In genomic region chr4:184937745-184938144, GRCh38 we compare ENCODE assay signal across 18 cellular contexts.
DNase-seq lines count a peak whose midpoint lies in the region; ATAC-seq and TF ChIP-seq lines count a peak whose summit lies in the region.
"Had no signal": no experiment of that assay in that cellular context is flagged by ENCODE, and none has a peak within 500 bp of the region (broad histone marks: within the 10 kb centered on the region; RNA-seq: fewer than 3 reads in every experiment).

No MANE protein-coding gene starts in this region.

- TF ChIP-seq CTCF in GM23338 (conservative IDR thresholded peaks at IDR 0.05; ENCODE audit: low read depth in 2 of 2) (no peak), brain (conservative IDR thresholded peaks at IDR 0.05) (no peak), osteocyte (IDR thresholded peaks at IDR 0.05) (no peak)

- no peaks in the 10 kb centered on the region for H3K36me3 ChIP-seq in GM23338 (ENCODE audit: insufficient read depth)

- H3K27me3 Mint-ChIP-seq in GM23338 (ENCODE audit: insufficient read depth, low read depth, poor library complexity) (peaks cover 5% of the 10 kb centered on the region), brain (peaks cover 14% of the 10 kb centered on the region), osteocyte (ENCODE audit: unreplicated experiment) (peaks cover 5% of the 10 kb centered on the region)
- H3K27me3 Mint-ChIP-seq in stimulated activated naive B cell treated with anti-CD40 and anti-IgM and Interleukin-4, amounts not matched to agents 10 μg/mL and 1 μg/mL and 100 μg/mL, for 72 hours, result peaks cover 12% of the 10 kb centered on the region in 2 donors

- H3K27me3 ChIP-seq in GM23338 (ENCODE audit: insufficient read depth), result no peaks in the 10 kb centered on the region
- H3K27me3 ChIP-seq: testis had no signal

- H3K9me3 Mint-ChIP-seq in GM23338 (peaks cover 18% of the 10 kb centered on the region), brain (peaks cover 6 to 13% (median 8%) of the 10 kb centered on the region in 5 experiments), osteocyte (ENCODE audit: unreplicated experiment) (peaks cover 4% of the 10 kb centered on the region)
- no peaks in the 10 kb centered on the region for H3K9me3 Mint-ChIP-seq in activated naive CD4-positive, alpha-beta T cell treated with anti-CD3 and anti-CD28 coated beads, Interleukin-2, amount 50 U/mL, for 72 hours
- H3K9me3 Mint-ChIP-seq in stimulated activated naive B cell treated with anti-CD40 and anti-IgM and Interleukin-4, amounts not matched to agents 10 μg/mL and 1 μg/mL and 100 μg/mL, for 72 hours, result no peaks in the 10 kb centered on the region
- H3K9me3 Mint-ChIP-seq: activated CD8-positive, alpha-beta T cell treated with anti-CD3 and anti-CD28 coated beads for 36 hours had no signal

- peak; percentile 49 for ATAC-seq in GM23338
- no peak for ATAC-seq in activated naive CD4-positive, alpha-beta T cell treated with anti-CD3 and anti-CD28 coated beads, Interleukin-2, amount 50 U/mL, for 72 hours
- no peak for ATAC-seq in stimulated activated naive B cell treated with anti-CD40 and anti-IgM and Interleukin-4, amounts not matched to agents 10 μg/mL and 1 μg/mL and 100 μg/mL, for 72 hours (replicated peaks)
- ATAC-seq: activated CD8-positive, alpha-beta T cell treated with anti-CD3 and anti-CD28 coated beads for 36 hours; PC-3; sciatic nerve had no signal

- no peaks in the 10 kb centered on the region for H4K20me1 ChIP-seq in GM23338 (replicated peaks; ENCODE audit: insufficient read depth)

- H3K4me1 Mint-ChIP-seq in GM23338 (peaks cover 9% of the 10 kb centered on the region), brain (peaks cover 9% of the 10 kb centered on the region), osteocyte (ENCODE audit: unreplicated experiment) (peaks cover 8% of the 10 kb centered on the region)
- H3K4me1 Mint-ChIP-seq in stimulated activated naive B cell treated with anti-CD40 and anti-IgM and Interleukin-4, amounts not matched to agents 10 μg/mL and 1 μg/mL and 100 μg/mL, for 72 hours, result no peaks in the 10 kb centered on the region

- no peaks in the 10 kb centered on the region for H3F3A ChIP-seq in GM23338 (replicated peaks; ENCODE audit: low read depth)

- peaks cover 6% of the 10 kb centered on the region; the same call in 1 of the 3 replicates for H3K36me3 Mint-ChIP-seq in GM23338 (ENCODE audit: low read depth)
- no peaks in the 10 kb centered on the region for H3K36me3 Mint-ChIP-seq in brain
- H3K36me3 Mint-ChIP-seq in osteocyte (ENCODE audit: unreplicated experiment), result no peaks in the 10 kb centered on the region
- H3K36me3 Mint-ChIP-seq in activated naive CD4-positive, alpha-beta T cell treated with anti-CD3 and anti-CD28 coated beads, Interleukin-2, amount 50 U/mL, for 72 hours, result no peaks in the 10 kb centered on the region
- peaks cover 0 to 3% of the 10 kb centered on the region in 2 donors for H3K36me3 Mint-ChIP-seq in stimulated activated naive B cell treated with anti-CD40 and anti-IgM and Interleukin-4, amounts not matched to agents 10 μg/mL and 1 μg/mL and 100 μg/mL, for 72 hours

- H2AFZ ChIP-seq in GM23338, result no peak overlapping the region

- peaks cover 6% of the 10 kb centered on the region; the same call in 1 of the 2 replicates for H3K9me2 ChIP-seq in GM23338 (ENCODE audit: insufficient read depth)

- H3K4me3 ChIP-seq in GM23338, result no peak overlapping the region
- H3K4me3 ChIP-seq: coronary artery, testis had no signal

- H3K27ac ChIP-seq in GM23338 (ENCODE audit: low read depth), result no peak overlapping the region
- H3K27ac ChIP-seq: C4-2B, coronary artery, testis had no signal

- DNase-seq in GM23338 (ENCODE audit: low spot score), result peak; percentile 34
- peak; percentile 18 for DNase-seq in NCI-H2171 (lab: John Stamatoyannopoulos, UW)
- DNase-seq in osteocyte (ENCODE audit: extremely low spot score, unreplicated experiment), result peak; percentile 69
- DNase-seq in activated naive CD4-positive, alpha-beta T cell treated with anti-CD3 and anti-CD28 coated beads, Interleukin-2, amount 50 U/mL, for 72 hours (ENCODE audit: low spot score in 2 of 2), result no peak
- no peak for DNase-seq in stimulated activated CD4-positive, alpha-beta T cell treated with anti-CD3 and anti-CD28 coated beads, Interleukin-2, amount 100 ng/mL, for 24 hours
- no peak for DNase-seq in stimulated activated naive B cell treated with anti-CD40 and anti-IgM and Interleukin-4, amounts not matched to agents 10 μg/mL and 1 μg/mL and 100 μg/mL, for 72 hours
- DNase-seq: activated CD8-positive, alpha-beta T cell treated with anti-CD3 and anti-CD28 coated beads for 36 hours; aorta; kidney; NCI-H226; PC-3; stimulated activated CD4-positive, alpha-beta T cell treated with anti-CD3 and anti-CD28 coated beads, Interleukin-4, amount 100 ng/mL, for 1 hour; stimulated activated CD8-positive, alpha-beta memory T cell treated with anti-CD3 and anti-CD28 coated beads, Interleukin-4, amount 100 ng/mL, for 48 hours; testis had no signal

- H3K4me3 Mint-ChIP-seq in GM23338 (no peak overlapping the region), brain (no peak overlapping the region), osteocyte (ENCODE audit: unreplicated experiment) (no peak overlapping the region)
- no peak overlapping the region for H3K4me3 Mint-ChIP-seq in stimulated activated naive B cell treated with anti-CD40 and anti-IgM and Interleukin-4, amounts not matched to agents 10 μg/mL and 1 μg/mL and 100 μg/mL, for 72 hours
- H3K4me3 Mint-ChIP-seq: activated CD8-positive, alpha-beta T cell treated with anti-CD3 and anti-CD28 coated beads for 36 hours had no signal

- H3K79me2 ChIP-seq in GM23338 (replicated peaks; ENCODE audit: insufficient read depth), result no peaks in the 10 kb centered on the region

- peaks cover 3% of the 10 kb centered on the region; the same call in 1 of the 2 replicates for H3K4me1 ChIP-seq in GM23338 (ENCODE audit: insufficient read depth)
- H3K4me1 ChIP-seq: testis had no signal

- H3K27ac Mint-ChIP-seq in GM23338 (no peak overlapping the region), brain (peak overlapping the region in 3 of 5 experiments; percentile 10 to 30 (median 29)), osteocyte (ENCODE audit: unreplicated experiment) (no peak overlapping the region)
- no peak overlapping the region for H3K27ac Mint-ChIP-seq in activated naive CD4-positive, alpha-beta T cell treated with anti-CD3 and anti-CD28 coated beads, Interleukin-2, amount 50 U/mL, for 72 hours
- H3K27ac Mint-ChIP-seq in stimulated activated naive B cell treated with anti-CD40 and anti-IgM and Interleukin-4, amounts not matched to agents 10 μg/mL and 1 μg/mL and 100 μg/mL, for 72 hours, result no peak overlapping the region
- H3K27ac Mint-ChIP-seq: activated CD8-positive, alpha-beta T cell treated with anti-CD3 and anti-CD28 coated beads for 36 hours had no signal

- no peak overlapping the region for H3K4me2 ChIP-seq in GM23338

TF ChIP-seq in GM23338, 12 proteins besides CTCF, POLR2A, EP300 and RAD21 (continues in another document):
- TF ChIP-seq ZNF331 (CRISPR knock-in tag; IDR thresholded peaks at IDR 0.05; ENCODE audit: low read depth), result no peak

Comparison
In these comparisons a context has a peak if more than half of its experiments do, and no peak if none do; other contexts are left out.
1. DNase-seq: peak in GM23338 (single experiment), NCI-H2171 (single experiment) and osteocyte (single experiment); none in activated naive CD4-positive, alpha-beta T cell treated with anti-CD3 and anti-CD28 coated beads, Interleukin-2, amount 50 U/mL, for 72 hours (0 of 2), stimulated activated CD4-positive, alpha-beta T cell treated with anti-CD3 and anti-CD28 coated beads, Interleukin-2, amount 100 ng/mL, for 24 hours (0 of 2) and stimulated activated naive B cell treated with anti-CD40 and anti-IgM and Interleukin-4, amounts not matched to agents 10 μg/mL and 1 μg/mL and 100 μg/mL, for 72 hours (single experiment).
2. H3K27ac Mint-ChIP-seq: peak in brain (3 of 5); none in GM23338 (single experiment), osteocyte (single experiment), activated naive CD4-positive, alpha-beta T cell treated with anti-CD3 and anti-CD28 coated beads, Interleukin-2, amount 50 U/mL, for 72 hours (0 of 2) and stimulated activated naive B cell treated with anti-CD40 and anti-IgM and Interleukin-4, amounts not matched to agents 10 μg/mL and 1 μg/mL and 100 μg/mL, for 72 hours (single experiment).